ENCODE assay signal across 8 cellular contexts in genomic region chr21:35222541-35222941, GRCh38.
DNase-seq lines count a peak whose midpoint lies in the region; ATAC-seq lines count a peak whose summit lies in the region.

No MANE protein-coding gene starts in this region.

- H2BK12ac ChIP-seq in trophoblast cell (ENCODE audit: low read length): no peak overlapping the region

- H3K27ac Mint-ChIP-seq in activated naive CD4-positive, alpha-beta T cell treated with anti-CD3 and anti-CD28 coated beads for 36 hours: peak overlapping the region; percentile 68
- H3K27ac Mint-ChIP-seq in activated T-helper 1 cell treated with anti-CD3 and anti-CD28 coated beads, Interleukin-12 subunit alpha, Interleukin-12 subunit beta, Interleukin-2, Interleukin-4 antibody, amounts not matched to agents 30 ng/mL and 10 ng/mL and 1 ng/mL, durations not matched to agents 14 hours and 24 hours and 36 hours: peak overlapping the region; percentile 67
- H3K27ac Mint-ChIP-seq in stimulated activated naive B cell treated with anti-CD40 and anti-IgM and Interleukin-4, amounts not matched to agents 10 μg/mL and 1 μg/mL and 100 μg/mL, for 72 hours: peak overlapping the region; percentile 82

- no peaks in the 10 kb centered on the region for H3K36me3 ChIP-seq in trophoblast cell (ENCODE audit: control insufficient read depth in 1 of 2, insufficient read depth in 2 of 2, low read length in 2 of 2)

- peak overlapping the region; percentile 26 for H3K4me3 Mint-ChIP-seq in activated naive CD4-positive, alpha-beta T cell treated with anti-CD3 and anti-CD28 coated beads for 36 hours
- peak overlapping the region; percentile 25 for H3K4me3 Mint-ChIP-seq in activated T-helper 1 cell treated with anti-CD3 and anti-CD28 coated beads, Interleukin-12 subunit alpha, Interleukin-12 subunit beta, Interleukin-2, Interleukin-4 antibody, amounts not matched to agents 30 ng/mL and 10 ng/mL and 1 ng/mL, durations not matched to agents 14 hours and 24 hours and 36 hours
- peak overlapping the region; percentile 3 to 4 for H3K4me3 Mint-ChIP-seq in stimulated activated naive B cell treated with anti-CD40 and anti-IgM and Interleukin-4, amounts not matched to agents 10 μg/mL and 1 μg/mL and 100 μg/mL, for 72 hours

- no peak overlapping the region for H2AK5ac ChIP-seq in trophoblast cell (ENCODE audit: low read length)

- no peaks in the 10 kb centered on the region for H3K27me3 Mint-ChIP-seq in activated naive CD4-positive, alpha-beta T cell treated with anti-CD3 and anti-CD28 coated beads for 36 hours (ENCODE audit: low read depth)
- peaks cover 10% of the 10 kb centered on the region for H3K27me3 Mint-ChIP-seq in activated T-helper 1 cell treated with anti-CD3 and anti-CD28 coated beads, Interleukin-12 subunit alpha, Interleukin-12 subunit beta, Interleukin-2, Interleukin-4 antibody, amounts not matched to agents 30 ng/mL and 10 ng/mL and 1 ng/mL, durations not matched to agents 14 hours and 24 hours and 36 hours (ENCODE audit: insufficient read depth)
- no peaks in the 10 kb centered on the region for H3K27me3 Mint-ChIP-seq in stimulated activated naive B cell treated with anti-CD40 and anti-IgM and Interleukin-4, amounts not matched to agents 10 μg/mL and 1 μg/mL and 100 μg/mL, for 72 hours

- H3K4me1 Mint-ChIP-seq in activated naive CD4-positive, alpha-beta T cell treated with anti-CD3 and anti-CD28 coated beads for 36 hours (ENCODE audit: low read depth): peaks cover 54% of the 10 kb centered on the region
- H3K4me1 Mint-ChIP-seq in activated T-helper 1 cell treated with anti-CD3 and anti-CD28 coated beads, Interleukin-12 subunit alpha, Interleukin-12 subunit beta, Interleukin-2, Interleukin-4 antibody, amounts not matched to agents 30 ng/mL and 10 ng/mL and 1 ng/mL, durations not matched to agents 14 hours and 24 hours and 36 hours (ENCODE audit: low read depth): peaks cover 60% of the 10 kb centered on the region
- H3K4me1 Mint-ChIP-seq in stimulated activated naive B cell treated with anti-CD40 and anti-IgM and Interleukin-4, amounts not matched to agents 10 μg/mL and 1 μg/mL and 100 μg/mL, for 72 hours: peaks cover 23 to 40% of the 10 kb centered on the region in 2 donors

- CTCF ChIA-PET in activated naive CD4-positive, alpha-beta T cell treated with anti-CD3 and anti-CD28 coated beads for 36 hours (lab: Charles Lee): interaction anchor here (0.6 to 0.9 kb wide), 5 partner anchors 31 to 177 kb away, joined by 3 to 4 read pairs (median 3); no protein-coding TSS in a partner anchor

- peaks cover 4% of the 10 kb centered on the region for H3K9me3 Mint-ChIP-seq in activated naive CD4-positive, alpha-beta T cell treated with anti-CD3 and anti-CD28 coated beads for 36 hours
- H3K9me3 Mint-ChIP-seq in activated T-helper 1 cell treated with anti-CD3 and anti-CD28 coated beads, Interleukin-12 subunit alpha, Interleukin-12 subunit beta, Interleukin-2, Interleukin-4 antibody, amounts not matched to agents 30 ng/mL and 10 ng/mL and 1 ng/mL, durations not matched to agents 14 hours and 24 hours and 36 hours: peaks cover 13% of the 10 kb centered on the region
- no peaks in the 10 kb centered on the region for H3K9me3 Mint-ChIP-seq in stimulated activated naive B cell treated with anti-CD40 and anti-IgM and Interleukin-4, amounts not matched to agents 10 μg/mL and 1 μg/mL and 100 μg/mL, for 72 hours

- no peak overlapping the region for H3K4me2 ChIP-seq in trophoblast cell (ENCODE audit: low read length)

- no peak overlapping the region for H4K91ac ChIP-seq in trophoblast cell (ENCODE audit: low read depth, low read length)

- H4K8ac ChIP-seq in trophoblast cell (ENCODE audit: low read depth, low read length): no peak overlapping the region

- H3K79me2 ChIP-seq in trophoblast cell (ENCODE audit: control insufficient read depth, insufficient read depth, low read length, poor library complexity): no peaks in the 10 kb centered on the region

- no peaks in the 10 kb centered on the region for H3K27me3 ChIP-seq in trophoblast cell (ENCODE audit: insufficient read depth, low read length)

- no peak overlapping the region for H3K27ac ChIP-seq in trophoblast cell (ENCODE audit: low read depth, low read length)

- H3K9me3 ChIP-seq in trophoblast cell (ENCODE audit: insufficient read depth, low read depth, low read length): peaks cover 2% of the 10 kb centered on the region

- H3K14ac ChIP-seq in trophoblast cell (ENCODE audit: low read length): no peak overlapping the region

- no peak overlapping the region for H2AFZ ChIP-seq in trophoblast cell (ENCODE audit: insufficient read depth, low read length, poor library complexity)

- H3K18ac ChIP-seq in trophoblast cell (ENCODE audit: low read length): no peak overlapping the region

- H3K4me3 ChIP-seq in trophoblast cell (ENCODE audit: low read depth, low read length): no peak overlapping the region

- peaks cover 2% of the 10 kb centered on the region for H3K36me3 Mint-ChIP-seq in activated naive CD4-positive, alpha-beta T cell treated with anti-CD3 and anti-CD28 coated beads for 36 hours (ENCODE audit: low read depth)
- no peaks in the 10 kb centered on the region for H3K36me3 Mint-ChIP-seq in activated T-helper 1 cell treated with anti-CD3 and anti-CD28 coated beads, Interleukin-12 subunit alpha, Interleukin-12 subunit beta, Interleukin-2, Interleukin-4 antibody, amounts not matched to agents 30 ng/mL and 10 ng/mL and 1 ng/mL, durations not matched to agents 14 hours and 24 hours and 36 hours (ENCODE audit: low read depth)
- H3K36me3 Mint-ChIP-seq in stimulated activated naive B cell treated with anti-CD40 and anti-IgM and Interleukin-4, amounts not matched to agents 10 μg/mL and 1 μg/mL and 100 μg/mL, for 72 hours: peaks cover 0 to 3% of the 10 kb centered on the region in 2 donors

- H3K4ac ChIP-seq in trophoblast cell (ENCODE audit: low read depth, low read length): no peak overlapping the region

- peaks cover 6 to 9% of the 10 kb centered on the region in 2 experiments for H3K4me1 ChIP-seq in trophoblast cell (ENCODE audit: control insufficient read depth in 1 of 2, insufficient read depth in 2 of 2, low read length in 2 of 2)

- H3K23ac ChIP-seq in trophoblast cell (ENCODE audit: low read length): no peak overlapping the region

- DNase-seq in activated naive CD4-positive, alpha-beta T cell treated with anti-CD3 and anti-CD28 coated beads for 36 hours: peak; percentile 65
- no peak for DNase-seq in activated naive CD4-positive, alpha-beta T cell (lab: John Stamatoyannopoulos, UW)
- DNase-seq in activated T-helper 1 cell treated with anti-CD3 and anti-CD28 coated beads, Interleukin-12 subunit alpha, Interleukin-12 subunit beta, Interleukin-2, Interleukin-4 antibody, amounts not matched to agents 30 ng/mL and 10 ng/mL and 1 ng/mL, durations not matched to agents 14 hours and 24 hours and 36 hours (ENCODE audit: low spot score): peak; percentile 50
- peak; percentile 67 for DNase-seq in stimulated activated naive B cell treated with anti-CD40 and anti-IgM and Interleukin-4, amounts not matched to agents 10 μg/mL and 1 μg/mL and 100 μg/mL, for 72 hours
- DNase-seq in DMS153 (lab: John Stamatoyannopoulos, UW) (no peak), trophoblast cell (no peak)
- no peak for DNase-seq in activated effector memory CD4-positive, alpha-beta T cell treated with anti-CD3 and anti-CD28 coated beads, Interleukin-2, amount 50 U/mL, for 16 hours

- H3K79me1 ChIP-seq in trophoblast cell (ENCODE audit: low read length): peaks cover 2% of the 10 kb centered on the region

- H2BK120ac ChIP-seq in trophoblast cell (ENCODE audit: insufficient read depth, low read length, poor library complexity): no peak overlapping the region

- peak; percentile 32 for ATAC-seq in HG03457 (IDR thresholded peaks at IDR 0.05; ENCODE audit: unreplicated experiment)
- ATAC-seq in stimulated activated naive B cell treated with anti-CD40 and anti-IgM and Interleukin-4, amounts not matched to agents 10 μg/mL and 1 μg/mL and 100 μg/mL, for 72 hours (replicated peaks): peak; percentile 72 to 78

- H3K9ac ChIP-seq in trophoblast cell (ENCODE audit: low read length): no peak overlapping the region

- no peak overlapping the region for H2BK5ac ChIP-seq in trophoblast cell (ENCODE audit: low read depth, low read length, poor library complexity)

- no peak overlapping the region for H4K12ac ChIP-seq in trophoblast cell (ENCODE audit: low read depth, low read length)

- intact Hi-C loops in activated naive CD4-positive, alpha-beta T cell treated with anti-CD3 and anti-CD28 coated beads for 36 hours (cut with micrococcal nuclease): loop anchor here (1.0 to 10.0 kb wide), 3 partner anchors 121 to 418 kb away; no protein-coding TSS in a partner anchor
- intact Hi-C loops in activated T-helper 1 cell treated with anti-CD3 and anti-CD28 coated beads, Interleukin-12 subunit alpha, Interleukin-12 subunit beta, Interleukin-2, Interleukin-4 antibody, amounts not matched to agents 30 ng/mL and 10 ng/mL and 1 ng/mL, durations not matched to agents 14 hours and 24 hours and 36 hours (cut with micrococcal nuclease): loop anchor here (1.0 to 5.0 kb wide), 10 partner anchors 14 to 334 kb away; no protein-coding TSS in a partner anchor

- no CpG with 5 or more reads among the region's 3 CpGs for WGBS in trophoblast cell (ENCODE audit: extremely low coverage, insufficient coverage, insufficient read length)

Comparison
In these comparisons a context has a peak if more than half of its experiments do, and no peak if none do; other contexts are left out.
1. DNase-seq: peak in activated naive CD4-positive, alpha-beta T cell treated with anti-CD3 and anti-CD28 coated beads for 36 hours (single experiment), activated T-helper 1 cell treated with anti-CD3 and anti-CD28 coated beads, Interleukin-12 subunit alpha, Interleukin-12 subunit beta, Interleukin-2, Interleukin-4 antibody, amounts not matched to agents 30 ng/mL and 10 ng/mL and 1 ng/mL, durations not matched to agents 14 hours and 24 hours and 36 hours (single experiment) and stimulated activated naive B cell treated with anti-CD40 and anti-IgM and Interleukin-4, amounts not matched to agents 10 μg/mL and 1 μg/mL and 100 μg/mL, for 72 hours (single experiment); none in activated naive CD4-positive, alpha-beta T cell (0 of 4), DMS153 (single experiment), activated effector memory CD4-positive, alpha-beta T cell treated with anti-CD3 and anti-CD28 coated beads, Interleukin-2, amount 50 U/mL, for 16 hours (single experiment) and trophoblast cell (0 of 2).
2. Peak in every context shown above with its lines, with median percentiles within 50 percentile points of each other: H3K27ac Mint-ChIP-seq and H3K4me3 Mint-ChIP-seq.